Comparison of ENCODE assay signal across 1 cellular context in the genomic region with DNA sequence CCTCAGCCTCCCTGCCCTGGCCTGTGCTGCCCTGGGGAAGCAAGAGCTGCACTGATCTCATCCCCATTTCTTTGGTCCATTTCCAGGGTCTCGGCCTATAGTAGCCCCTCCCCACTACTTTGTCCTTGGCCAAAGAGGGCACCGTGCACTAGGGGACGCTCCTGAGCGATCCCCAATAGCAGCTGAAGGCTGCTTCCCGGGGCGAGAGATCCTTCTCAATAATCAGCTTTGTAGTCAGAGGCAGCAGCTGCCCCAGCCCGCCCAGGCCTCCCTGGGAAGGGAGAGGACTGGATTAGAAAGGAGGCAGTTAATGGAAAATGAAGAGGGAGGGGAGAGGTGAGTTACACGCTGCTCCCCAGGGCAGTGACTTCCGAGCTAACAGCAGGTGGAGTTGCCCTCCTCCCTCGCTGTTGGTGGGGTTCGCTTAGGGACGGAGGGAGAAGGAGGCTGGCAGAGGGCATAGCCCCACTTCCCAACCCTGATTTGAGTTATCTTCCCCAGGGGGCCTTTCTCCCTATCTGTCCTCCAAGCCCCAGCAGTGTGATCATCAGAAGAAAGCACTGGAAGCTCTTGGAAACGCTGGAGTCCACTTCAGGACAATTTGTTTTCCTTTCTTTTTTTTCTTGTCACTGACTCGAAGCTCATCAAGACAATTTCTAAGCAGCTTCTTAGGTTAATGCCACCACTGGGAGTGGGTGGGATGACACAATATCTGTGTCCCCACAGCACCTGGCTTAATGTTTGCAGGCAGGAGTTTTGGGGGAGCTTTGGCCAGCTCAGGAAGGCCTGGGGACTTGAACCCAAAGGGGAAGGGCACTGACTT.
TF ChIP-seq lines count a peak whose summit lies in the region.

No MANE protein-coding gene starts in this region.

TF ChIP-seq in GM23338, 12 proteins besides CTCF, POLR2A, EP300 and RAD21:
- TF ChIP-seq ZNF331 (CRISPR knock-in tag; IDR thresholded peaks at IDR 0.05; ENCODE audit: low read depth) = no peak
- TF ChIP-seq, protein P1, sequence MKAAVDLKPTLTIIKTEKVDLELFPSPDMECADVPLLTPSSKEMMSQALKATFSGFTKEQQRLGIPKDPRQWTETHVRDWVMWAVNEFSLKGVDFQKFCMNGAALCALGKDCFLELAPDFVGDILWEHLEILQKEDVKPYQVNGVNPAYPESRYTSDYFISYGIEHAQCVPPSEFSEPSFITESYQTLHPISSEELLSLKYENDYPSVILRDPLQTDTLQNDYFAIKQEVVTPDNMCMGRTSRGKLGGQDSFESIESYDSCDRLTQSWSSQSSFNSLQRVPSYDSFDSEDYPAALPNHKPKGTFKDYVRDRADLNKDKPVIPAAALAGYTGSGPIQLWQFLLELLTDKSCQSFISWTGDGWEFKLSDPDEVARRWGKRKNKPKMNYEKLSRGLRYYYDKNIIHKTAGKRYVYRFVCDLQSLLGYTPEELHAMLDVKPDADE (IDR thresholded peaks at IDR 0.05) = no peak
- no peak for TF ChIP-seq EZH2 (IDR thresholded peaks at IDR 0.05; ENCODE audit: low read depth, unreplicated experiment)
- TF ChIP-seq EZH2phosphoT487 (IDR thresholded peaks at IDR 0.05; ENCODE audit: unreplicated experiment) = no peak
